In the genomic region with DNA sequence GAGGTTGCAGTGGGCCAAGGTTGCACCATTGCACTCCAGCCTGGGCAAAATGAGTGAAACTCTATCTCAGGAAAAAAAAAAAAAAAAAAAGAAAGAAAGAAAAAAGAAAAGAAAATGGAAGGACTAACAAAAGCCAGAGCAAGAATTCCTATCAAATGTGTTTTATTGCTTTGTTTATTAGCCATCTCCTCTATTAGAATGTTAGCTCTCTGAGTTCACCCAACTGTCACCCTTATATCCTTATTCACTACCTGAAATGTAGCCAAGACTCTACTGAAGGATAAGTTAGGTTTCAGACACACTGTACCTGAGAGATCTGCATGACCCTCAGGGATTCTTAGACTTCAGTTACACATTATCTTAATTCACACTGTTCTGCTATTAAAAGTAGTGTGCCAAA, we compare ENCODE assay signal across 20 cellular contexts.
DNase-seq lines count a peak whose midpoint lies in the region; ATAC-seq and TF ChIP-seq lines count a peak whose summit lies in the region.
"Had no signal": no experiment of that assay in that cellular context is flagged by ENCODE, and none has a peak within 500 bp of the region (broad histone marks: within the 10 kb centered on the region; RNA-seq: fewer than 3 reads in every experiment).

No MANE protein-coding gene starts in this region.

- intact Hi-C loops in PC-3 (cut with micrococcal nuclease) (no loop called here), head of caudate nucleus (cut with DNase I) (no loop called here), Calu3 (cut with micrococcal nuclease; ENCODE audit: unreplicated experiment) (no loop called here)

- peaks cover 0 to 18% (median 0%) of the 10 kb centered on the region in 11 experiments; a peak in 2 of 22 replicates for H4K20me1 ChIP-seq in BLaER1 treated with 17β-estradiol and CSF1 and Interleukin-3, amounts not matched to agents 10 nM and 100 nM
- no peaks in the 10 kb centered on the region for H4K20me1 ChIP-seq in PC-3 (ENCODE audit: low read length)

- no peaks in the 10 kb centered on the region for H3K79me2 ChIP-seq in PC-3 (ENCODE audit: low read length)

- POLR2A ChIA-PET in PC-3 (lab: Charles Lee; ENCODE audit: unreplicated experiment) = no interaction called here

- no peaks in the 10 kb centered on the region for H3K9me2 ChIP-seq in PC-3 (replicated peaks; ENCODE audit: low read length)

- H3K27me3 Mint-ChIP-seq in CD4-positive, CD25-positive, alpha-beta regulatory T cell = no peaks in the 10 kb centered on the region
- H3K27me3 Mint-ChIP-seq in mesothelial cell of epicardium (ENCODE audit: low read depth) = no peaks in the 10 kb centered on the region
- H3K27me3 Mint-ChIP-seq in Calu3 (ENCODE audit: unreplicated experiment) = no peaks in the 10 kb centered on the region
- H3K27me3 Mint-ChIP-seq: activated naive CD8-positive, alpha-beta T cell; T-cell had no signal

- H3K4me3 Mint-ChIP-seq in CD4-positive, CD25-positive, alpha-beta regulatory T cell = no peak overlapping the region
- no peak overlapping the region for H3K4me3 Mint-ChIP-seq in mesothelial cell of epicardium
- H3K4me3 Mint-ChIP-seq in Calu3 (ENCODE audit: low read depth, unreplicated experiment) = no peak overlapping the region
- H3K4me3 Mint-ChIP-seq: activated naive CD8-positive, alpha-beta T cell; T-cell had no signal

- DNase-seq in CD4-positive, CD25-positive, alpha-beta regulatory T cell = no peak
- DNase-seq in PC-3 (peak; percentile 17), mesothelial cell of epicardium (ENCODE audit: low spot score in 2 of 2, unreplicated experiment in 2 of 2) (no peak), head of caudate nucleus (no peak), Calu3 (no peak)
- DNase-seq: activated T-cell treated with anti-CD3 and anti-CD28 coated beads, Interleukin-2, amount 50 U/mL, for 48 hours; cerebellar nuclear complex; erythroblast; foreskin keratinocyte; Kasumi-1; NCI-H1048; NCI-H187; psoas muscle; stimulated activated CD4-positive, alpha-beta T cell treated with anti-CD3 and anti-CD28 coated beads, Interleukin-2, amount 100 ng/mL, for 24 hours; stimulated activated naive CD4-positive, alpha-beta T cell; T-cell had no signal

- H3K27me3 ChIP-seq in BLaER1 treated with 17β-estradiol and CSF1 and Interleukin-3, amounts not matched to agents 10 nM and 100 nM = no peaks in the 10 kb centered on the region
- no peaks in the 10 kb centered on the region for H3K27me3 ChIP-seq in CD4-positive, CD25-positive, alpha-beta regulatory T cell (ENCODE audit: control insufficient read depth, insufficient read depth, low read length)
- H3K27me3 ChIP-seq in PC-3 (ENCODE audit: low read length) = no peaks in the 10 kb centered on the region
- H3K27me3 ChIP-seq: foreskin keratinocyte, neutrophil had no signal

- H3K36me3 ChIP-seq in BLaER1 treated with 17β-estradiol and CSF1 and Interleukin-3, amounts not matched to agents 10 nM and 100 nM = peaks cover 7 to 38% (median 21%) of the 10 kb centered on the region in 11 experiments; a peak in 15 of 22 replicates
- H3K36me3 ChIP-seq in CD4-positive, CD25-positive, alpha-beta regulatory T cell (ENCODE audit: control insufficient read depth, insufficient read depth, low read length) = no peaks in the 10 kb centered on the region
- H3K36me3 ChIP-seq in PC-3 (ENCODE audit: low read depth, low read length) = no peaks in the 10 kb centered on the region
- H3K36me3 ChIP-seq: neutrophil had no signal

- H2AFZ ChIP-seq in PC-3 (ENCODE audit: low read length) = no peak overlapping the region

- CTCF ChIA-PET in PC-3 (lab: Charles Lee) = interaction anchor here (0.6 kb wide), 1 partner anchor 12 kb away, joined by 3 read pairs; no protein-coding TSS in a partner anchor
- CTCF ChIA-PET in Calu3 (lab: Charles Lee) = interaction anchor here (0.6 kb wide), 1 partner anchor 541 kb away, joined by 4 read pairs; no protein-coding TSS in a partner anchor

- TF ChIP-seq CTCF in PC-3 (conservative IDR thresholded peaks at IDR 0.05; ENCODE audit: low read depth, low read length) (no peak), mesothelial cell of epicardium (IDR thresholded peaks at IDR 0.05; ENCODE audit: unreplicated experiment) (no peak), Calu3 (IDR thresholded peaks at IDR 0.05; ENCODE audit: unreplicated experiment) (no peak)

- H3K27ac Mint-ChIP-seq in CD4-positive, CD25-positive, alpha-beta regulatory T cell = peak overlapping the region in 2 of 3 donors; percentile 15 to 89
- peak overlapping the region; percentile 57 for H3K27ac Mint-ChIP-seq in mesothelial cell of epicardium
- no peak overlapping the region for H3K27ac Mint-ChIP-seq in Calu3 (ENCODE audit: unreplicated experiment)
- H3K27ac Mint-ChIP-seq: activated naive CD8-positive, alpha-beta T cell had no signal

- peaks cover 0 to 6% (median 0%) of the 10 kb centered on the region in 11 experiments; a peak in 4 of 22 replicates for H3K9me3 ChIP-seq in BLaER1 treated with 17β-estradiol and CSF1 and Interleukin-3, amounts not matched to agents 10 nM and 100 nM (replicated peaks in 1 of 11)
- H3K9me3 ChIP-seq in CD4-positive, CD25-positive, alpha-beta regulatory T cell (ENCODE audit: control insufficient read depth in 2 of 2, low read length in 2 of 2) = no peaks in the 10 kb centered on the region
- no peaks in the 10 kb centered on the region for H3K9me3 ChIP-seq in PC-3 (ENCODE audit: low read length)
- H3K9me3 ChIP-seq: neutrophil, psoas muscle had no signal

- peaks cover 20 to 46% (median 32%) of the 10 kb centered on the region in 4 donors for H3K4me1 Mint-ChIP-seq in CD4-positive, CD25-positive, alpha-beta regulatory T cell
- H3K4me1 Mint-ChIP-seq in mesothelial cell of epicardium (peaks cover 26% of the 10 kb centered on the region), Calu3 (ENCODE audit: low read depth, unreplicated experiment) (peaks cover 11% of the 10 kb centered on the region)

- peaks cover 10% of the 10 kb centered on the region for H3K36me3 Mint-ChIP-seq in CD4-positive, CD25-positive, alpha-beta regulatory T cell
- H3K36me3 Mint-ChIP-seq in mesothelial cell of epicardium (no peaks in the 10 kb centered on the region), Calu3 (ENCODE audit: insufficient read depth, unreplicated experiment) (no peaks in the 10 kb centered on the region)

- peak overlapping the region in 6 of 11 experiments; percentile 46 to 76 (median 63); a peak in 9 of 22 replicates for H3K27ac ChIP-seq in BLaER1 treated with 17β-estradiol and CSF1 and Interleukin-3, amounts not matched to agents 10 nM and 100 nM
- H3K27ac ChIP-seq in CD4-positive, CD25-positive, alpha-beta regulatory T cell (ENCODE audit: insufficient read depth, low read length, poor library complexity, severe bottlenecking) = no peak overlapping the region
- H3K27ac ChIP-seq in PC-3 (ENCODE audit: low read length) = no peak overlapping the region
- H3K27ac ChIP-seq: foreskin keratinocyte, neutrophil, psoas muscle had no signal

- no peaks in the 10 kb centered on the region for H3F3A ChIP-seq in PC-3 (ENCODE audit: low read length, unreplicated experiment)

- no peak overlapping the region for H3K4me3 ChIP-seq in BLaER1 treated with 17β-estradiol and CSF1 and Interleukin-3, amounts not matched to agents 10 nM and 100 nM
- no peak overlapping the region for H3K4me3 ChIP-seq in CD4-positive, CD25-positive, alpha-beta regulatory T cell (ENCODE audit: low read depth, low read length)
- H3K4me3 ChIP-seq in PC-3 (ENCODE audit: low read length) = no peak overlapping the region
- H3K4me3 ChIP-seq: psoas muscle had no signal

- H3K4me2 ChIP-seq in BLaER1 treated with 17β-estradiol and CSF1 and Interleukin-3, amounts not matched to agents 10 nM and 100 nM = peak overlapping the region in 10 of 11 experiments; percentile 39 to 87 (median 70); a peak in 16 of 22 replicates
- H3K4me2 ChIP-seq in PC-3 (ENCODE audit: low read length) = no peak overlapping the region

- H3K4me1 ChIP-seq in BLaER1 treated with 17β-estradiol and CSF1 and Interleukin-3, amounts not matched to agents 10 nM and 100 nM = peaks cover 18 to 59% (median 39%) of the 10 kb centered on the region in 10 experiments
- H3K4me1 ChIP-seq in CD4-positive, CD25-positive, alpha-beta regulatory T cell (ENCODE audit: control insufficient read depth, insufficient read depth, low read length, poor library complexity, severe bottlenecking) = peaks cover 5% of the 10 kb centered on the region
- H3K4me1 ChIP-seq in PC-3 (ENCODE audit: insufficient read depth, low read length) = peaks cover 17% of the 10 kb centered on the region
- H3K4me1 ChIP-seq: foreskin keratinocyte, psoas muscle had no signal

- H3K9me3 Mint-ChIP-seq in CD4-positive, CD25-positive, alpha-beta regulatory T cell = no peaks in the 10 kb centered on the region
- no peaks in the 10 kb centered on the region for H3K9me3 Mint-ChIP-seq in mesothelial cell of epicardium
- no peaks in the 10 kb centered on the region for H3K9me3 Mint-ChIP-seq in Calu3 (ENCODE audit: low read depth, unreplicated experiment)
- H3K9me3 Mint-ChIP-seq: T-cell had no signal

- ATAC-seq in CD4-positive, CD25-positive, alpha-beta regulatory T cell (ENCODE audit: low read depth in 2 of 2) = no peak
- ATAC-seq in PC-3 (peak; percentile 53; the same call in 1 of the 2 replicates), GM18498 (IDR thresholded peaks at IDR 0.05; ENCODE audit: unreplicated experiment) (no peak)
- ATAC-seq: foreskin keratinocyte, psoas muscle, T-cell had no signal

- no TSS peak for BruUV-seq in PC-3 (replicated peaks; lab: Mats Ljungman, UMichigan)
- no TSS peak for BruUV-seq in Calu3 (replicated peaks; lab: Mats Ljungman, UMichigan)

- 0 out of 22 replicates have a peak overlapping the region, but pooled peaks of 2 of the 11 experiments have one; percentile 30 to 44 for H3K9ac ChIP-seq in BLaER1 treated with 17β-estradiol and CSF1 and Interleukin-3, amounts not matched to agents 10 nM and 100 nM
- H3K9ac ChIP-seq in PC-3 (ENCODE audit: low read length) = no peak overlapping the region

Comparison
In these comparisons a context has a peak if more than half of its experiments do, and no peak if none do; other contexts are left out.
1. H3K27ac ChIP-seq: peak in BLaER1 treated with 17β-estradiol and CSF1 and Interleukin-3, amounts not matched to agents 10 nM and 100 nM (6 of 11); none in CD4-positive, CD25-positive, alpha-beta regulatory T cell (single experiment) and PC-3 (single experiment).